In the genomic region with DNA sequence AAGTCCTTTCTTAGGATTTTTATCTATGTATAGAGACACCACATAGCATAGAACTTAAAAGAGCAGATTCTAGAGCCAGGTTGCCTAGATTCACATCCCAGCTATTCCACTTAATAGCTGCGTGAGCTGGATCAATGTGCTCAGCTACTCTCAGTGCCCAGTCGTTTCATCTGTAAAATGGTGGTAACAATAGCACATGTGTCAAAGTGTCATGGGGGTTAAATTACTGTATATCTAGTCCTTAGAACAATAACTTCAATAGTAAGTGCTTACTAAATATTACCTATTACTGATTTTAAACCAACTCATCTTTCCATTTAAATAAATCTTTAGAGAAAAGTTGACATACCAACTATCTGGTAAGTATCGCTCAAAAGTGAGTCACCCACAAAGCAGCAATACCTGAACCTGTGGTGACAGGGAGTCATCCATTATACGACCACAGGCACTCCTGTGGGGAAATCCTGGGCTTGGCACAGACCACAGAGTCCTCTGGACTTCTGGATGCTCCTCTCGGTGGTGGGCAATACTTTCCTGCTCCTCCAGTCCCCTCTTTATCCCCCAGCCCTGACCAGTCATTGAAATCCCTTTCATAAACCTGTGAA, we compare ENCODE assay signal across 14 cellular contexts.
DNase-seq lines count a peak whose midpoint lies in the region; ATAC-seq, FAIRE-seq and TF ChIP-seq lines count a peak whose summit lies in the region.
"Had no signal": no experiment of that assay in that cellular context is flagged by ENCODE, and none has a peak within 500 bp of the region (broad histone marks: within the 10 kb centered on the region; RNA-seq: fewer than 3 reads in every experiment).

No MANE protein-coding gene starts in this region.

- ATAC-seq in left ventricle myocardium superior (no peak), right lobe of liver (no peak)

- TF ChIP-seq POLR2A in right lobe of liver (IDR thresholded peaks at IDR 0.05) (no peak), spleen (IDR thresholded peaks at IDR 0.05) (no peak)

- WGBS in right lobe of liver (ENCODE audit: insufficient coverage, low coverage, low lambda C conversion rate, missing lambda C conversion rate), result 86% methylated on average over 5 of the region's 5 CpGs
- 88 to 94% (median 93%) methylated on average over 5 of the region's 5 CpGs for WGBS in spleen, 5 donors

- TF ChIP-seq CTCF in kidney epithelial cell (IDR thresholded peaks at IDR 0.05; ENCODE audit: insufficient read depth, low read length, poor library complexity, severe bottlenecking) (no peak), right lobe of liver (IDR thresholded peaks at IDR 0.05) (no peak), spleen (IDR thresholded peaks at IDR 0.05 in 8 of 11, conservative IDR thresholded peaks at IDR 0.05 in 3 of 11) (no peak)

- DNase-seq in stimulated activated CD4-positive, alpha-beta T cell treated with anti-CD3 and anti-CD28 coated beads, Interleukin-15, amount 100 ng/mL, for 24 hours, result peak; percentile 65
- no peak for DNase-seq in stimulated activated CD4-positive, alpha-beta T cell treated with anti-CD3 and anti-CD28 coated beads, Interleukin-12 subunit alpha, Interleukin-12 subunit beta, amount 100 ng/mL, for 4 hours
- DNase-seq in activated T-cell treated with anti-CD3 and anti-CD28 coated beads, Interleukin-2, amount 50 U/mL, for 24 hours, result peak; percentile 40
- peak; percentile 64 for DNase-seq in kidney epithelial cell (ENCODE audit: low read depth)
- DNase-seq in urothelium cell line (ENCODE audit: low spot score), result peak; percentile 58
- no peak for DNase-seq in left ventricle myocardium superior
- no peak for DNase-seq in right lobe of liver
- no peak for DNase-seq in spleen
- DNase-seq: HCEC 1CT, NCI-H345 had no signal

- H3K27ac Mint-ChIP-seq in activated T-cell treated with anti-CD3 and anti-CD28 coated beads, Interleukin-2, amount 50 U/mL, for 24 hours, result peak overlapping the region; percentile 60
- H3K27ac Mint-ChIP-seq: memory B cell had no signal

- H3K4me1 Mint-ChIP-seq in activated T-cell treated with anti-CD3 and anti-CD28 coated beads, Interleukin-2, amount 50 U/mL, for 24 hours (ENCODE audit: low read depth), result peaks cover 22% of the 10 kb centered on the region

- FAIRE-seq in urothelium cell line (lab: Jason Lieb, UNC), result no peak
- FAIRE-seq: TTC549 had no signal

- no peak overlapping the region for H3K4me3 ChIP-seq in kidney epithelial cell (ENCODE audit: low read depth, low read length)
- H3K4me3 ChIP-seq in right lobe of liver, result no peak overlapping the region
- H3K4me3 ChIP-seq in spleen, result no peak overlapping the region
- H3K4me3 ChIP-seq: BLaER1 treated with 17β-estradiol and CSF1 and Interleukin-3, amounts not matched to agents 10 nM and 100 nM had no signal

- peaks cover 11% of the 10 kb centered on the region for H3K36me3 Mint-ChIP-seq in activated T-cell treated with anti-CD3 and anti-CD28 coated beads, Interleukin-2, amount 50 U/mL, for 24 hours (ENCODE audit: low read depth)

- H3K36me3 ChIP-seq in kidney epithelial cell (ENCODE audit: control insufficient read depth, insufficient read depth, low read length), result no peaks in the 10 kb centered on the region
- H3K36me3 ChIP-seq in right lobe of liver, result no peaks in the 10 kb centered on the region
- H3K36me3 ChIP-seq in spleen, result peaks cover 0 to 4% (median 0%) of the 10 kb centered on the region in 6 donors

- intact Hi-C loops in left ventricle myocardium superior (cut with micrococcal nuclease), result no loop called here
- intact Hi-C loops in right lobe of liver (cut with DNase I), result no loop called here
- intact Hi-C loops in spleen (cut with DNase I; ENCODE audit: low total_unique reads), result no loop called here

- H3K4me1 ChIP-seq in right lobe of liver (no peaks in the 10 kb centered on the region), spleen (no peaks in the 10 kb centered on the region)
- H3K4me1 ChIP-seq: BLaER1 treated with 17β-estradiol and CSF1 and Interleukin-3, amounts not matched to agents 10 nM and 100 nM had no signal

- no peaks in the 10 kb centered on the region for H3K9me3 ChIP-seq in right lobe of liver
- H3K9me3 ChIP-seq in spleen, result no peaks in the 10 kb centered on the region
- H3K9me3 ChIP-seq: BLaER1 treated with 17β-estradiol and CSF1 and Interleukin-3, amounts not matched to agents 10 nM and 100 nM had no signal

- no peaks in the 10 kb centered on the region for H3K27me3 Mint-ChIP-seq in activated T-cell treated with anti-CD3 and anti-CD28 coated beads, Interleukin-2, amount 50 U/mL, for 24 hours
- H3K27me3 Mint-ChIP-seq: central memory CD8-positive, alpha-beta T cell; memory B cell had no signal

- no peak overlapping the region for H3K27ac ChIP-seq in right lobe of liver
- no peak overlapping the region for H3K27ac ChIP-seq in spleen
- H3K27ac ChIP-seq: BLaER1 treated with 17β-estradiol and CSF1 and Interleukin-3, amounts not matched to agents 10 nM and 100 nM had no signal

- no peak overlapping the region for H3K4me3 Mint-ChIP-seq in activated T-cell treated with anti-CD3 and anti-CD28 coated beads, Interleukin-2, amount 50 U/mL, for 24 hours
- H3K4me3 Mint-ChIP-seq: central memory CD8-positive, alpha-beta T cell; memory B cell had no signal

- H3K27me3 ChIP-seq in kidney epithelial cell (ENCODE audit: control insufficient read depth, insufficient read depth, low read length), result no peaks in the 10 kb centered on the region
- no peaks in the 10 kb centered on the region for H3K27me3 ChIP-seq in right lobe of liver
- H3K27me3 ChIP-seq in spleen (replicated peaks in 1 of 7), result no peaks in the 10 kb centered on the region
- H3K27me3 ChIP-seq: BLaER1 treated with 17β-estradiol and CSF1 and Interleukin-3, amounts not matched to agents 10 nM and 100 nM had no signal

- H3K9me3 Mint-ChIP-seq in activated T-cell treated with anti-CD3 and anti-CD28 coated beads, Interleukin-2, amount 50 U/mL, for 24 hours, result no peaks in the 10 kb centered on the region
- H3K9me3 Mint-ChIP-seq: central memory CD8-positive, alpha-beta T cell; memory B cell had no signal

Comparison
In these comparisons a context has a peak if more than half of its experiments do, and no peak if none do; other contexts are left out.
1. DNase-seq: peak in stimulated activated CD4-positive, alpha-beta T cell treated with anti-CD3 and anti-CD28 coated beads, Interleukin-15, amount 100 ng/mL, for 24 hours (single experiment), activated T-cell treated with anti-CD3 and anti-CD28 coated beads, Interleukin-2, amount 50 U/mL, for 24 hours (single experiment), kidney epithelial cell (single experiment) and urothelium cell line (single experiment); none in stimulated activated CD4-positive, alpha-beta T cell treated with anti-CD3 and anti-CD28 coated beads, Interleukin-12 subunit alpha, Interleukin-12 subunit beta, amount 100 ng/mL, for 4 hours (single experiment), left ventricle myocardium superior (single experiment), right lobe of liver (0 of 3) and spleen (single experiment).